ENCODE assay signal across 1 cellular context in the genomic region with DNA sequence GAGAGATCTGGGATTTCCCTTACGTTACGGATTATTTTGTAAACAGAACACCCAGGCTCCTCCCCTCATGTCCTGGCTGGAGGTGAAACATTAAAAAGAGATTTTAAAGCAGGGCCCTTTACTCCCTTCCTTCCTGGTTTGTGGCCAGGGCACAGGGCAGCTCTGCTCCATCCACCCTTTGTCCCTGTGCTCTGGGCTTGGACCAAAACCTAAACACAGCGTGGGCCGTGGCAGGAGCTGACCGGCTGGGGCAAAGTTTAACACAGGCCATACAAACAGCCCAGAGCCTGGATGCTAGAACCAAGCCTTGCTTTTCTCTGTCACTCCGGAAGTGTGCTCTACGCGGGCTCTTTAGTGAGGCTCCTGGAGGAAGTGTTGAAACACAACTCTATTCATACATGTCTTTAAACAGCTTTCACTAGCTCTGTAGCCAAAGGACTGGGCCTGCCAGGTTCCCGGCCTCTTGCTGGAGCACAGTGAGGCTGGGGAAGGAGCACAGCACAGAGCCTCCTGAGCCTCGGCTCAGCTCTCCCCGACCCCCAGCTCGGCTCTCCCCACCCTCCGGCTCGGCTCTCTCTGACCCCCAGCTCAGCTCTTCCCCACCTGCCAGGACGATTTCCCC.
TF ChIP-seq lines count a peak whose summit lies in the region.

No MANE protein-coding gene starts in this region.

TF ChIP-seq in HepG2, 621 proteins besides CTCF, POLR2A, EP300 and RAD21 (continued from another document and continues in another):
- TF ChIP-seq, protein P1, sequence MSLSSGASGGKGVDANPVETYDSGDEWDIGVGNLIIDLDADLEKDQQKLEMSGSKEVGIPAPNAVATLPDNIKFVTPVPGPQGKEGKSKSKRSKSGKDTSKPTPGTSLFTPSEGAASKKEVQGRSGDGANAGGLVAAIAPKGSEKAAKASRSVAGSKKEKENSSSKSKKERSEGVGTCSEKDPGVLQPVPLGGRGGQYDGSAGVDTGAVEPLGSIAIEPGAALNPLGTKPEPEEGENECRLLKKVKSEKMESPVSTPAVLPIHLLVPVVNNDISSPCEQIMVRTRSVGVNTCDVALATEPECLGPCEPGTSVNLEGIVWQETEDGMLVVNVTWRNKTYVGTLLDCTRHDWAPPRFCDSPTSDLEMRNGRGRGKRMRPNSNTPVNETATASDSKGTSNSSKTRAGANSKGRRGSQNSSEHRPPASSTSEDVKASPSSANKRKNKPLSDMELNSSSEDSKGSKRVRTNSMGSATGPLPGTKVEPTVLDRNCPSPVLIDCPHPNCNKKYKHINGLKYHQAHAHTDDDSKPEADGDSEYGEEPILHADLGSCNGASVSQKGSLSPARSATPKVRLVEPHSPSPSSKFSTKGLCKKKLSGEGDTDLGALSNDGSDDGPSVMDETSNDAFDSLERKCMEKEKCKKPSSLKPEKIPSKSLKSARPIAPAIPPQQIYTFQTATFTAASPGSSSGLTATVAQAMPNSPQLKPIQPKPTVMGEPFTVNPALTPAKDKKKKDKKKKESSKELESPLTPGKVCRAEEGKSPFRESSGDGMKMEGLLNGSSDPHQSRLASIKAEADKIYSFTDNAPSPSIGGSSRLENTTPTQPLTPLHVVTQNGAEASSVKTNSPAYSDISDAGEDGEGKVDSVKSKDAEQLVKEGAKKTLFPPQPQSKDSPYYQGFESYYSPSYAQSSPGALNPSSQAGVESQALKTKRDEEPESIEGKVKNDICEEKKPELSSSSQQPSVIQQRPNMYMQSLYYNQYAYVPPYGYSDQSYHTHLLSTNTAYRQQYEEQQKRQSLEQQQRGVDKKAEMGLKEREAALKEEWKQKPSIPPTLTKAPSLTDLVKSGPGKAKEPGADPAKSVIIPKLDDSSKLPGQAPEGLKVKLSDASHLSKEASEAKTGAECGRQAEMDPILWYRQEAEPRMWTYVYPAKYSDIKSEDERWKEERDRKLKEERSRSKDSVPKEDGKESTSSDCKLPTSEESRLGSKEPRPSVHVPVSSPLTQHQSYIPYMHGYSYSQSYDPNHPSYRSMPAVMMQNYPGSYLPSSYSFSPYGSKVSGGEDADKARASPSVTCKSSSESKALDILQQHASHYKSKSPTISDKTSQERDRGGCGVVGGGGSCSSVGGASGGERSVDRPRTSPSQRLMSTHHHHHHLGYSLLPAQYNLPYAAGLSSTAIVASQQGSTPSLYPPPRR (CRISPR knock-in tag; IDR thresholded peaks at IDR 0.05; ENCODE audit: borderline replicate concordance): peak; percentile 77
- TF ChIP-seq ZNF121 (CRISPR knock-in tag; IDR thresholded peaks at IDR 0.05) (peak; percentile 73), ELF1 (CRISPR knock-in tag; IDR thresholded peaks at IDR 0.05) (peak; percentile 78), KLF16 (CRISPR knock-in tag; IDR thresholded peaks at IDR 0.05) (peak in 1 of 2 experiments; percentile 51; a peak in 1 of 4 replicates), PAX8 (CRISPR knock-in tag; IDR thresholded peaks at IDR 0.05; ENCODE audit: borderline replicate concordance) (no peak), ZNF879 (CRISPR knock-in tag; IDR thresholded peaks at IDR 0.05) (no peak), ZNF556 (CRISPR knock-in tag; IDR thresholded peaks at IDR 0.05; ENCODE audit: borderline replicate concordance) (no peak), GABPB1 (CRISPR knock-in tag; IDR thresholded peaks at IDR 0.05) (peak; percentile 51; the same call in 1 of the 2 replicates), KDM2A (CRISPR knock-in tag; IDR thresholded peaks at IDR 0.05; ENCODE audit: borderline replicate concordance, low read depth) (peak; percentile 51; the same call in 1 of the 2 replicates), MYC (CRISPR knock-in tag; IDR thresholded peaks at IDR 0.05; ENCODE audit: borderline replicate concordance) (peak; percentile 78), ZNF772 (CRISPR knock-in tag; IDR thresholded peaks at IDR 0.05) (peak; percentile 60; the same call in 1 of the 2 replicates), ZNF629 (CRISPR knock-in tag; conservative IDR thresholded peaks at IDR 0.05) (peak; percentile 55), TEAD3 (CRISPR knock-in tag; optimal IDR thresholded peaks at IDR 0.05; ENCODE audit: borderline replicate concordance) (peak; percentile 44), CCDC6 (CRISPR knock-in tag; IDR thresholded peaks at IDR 0.05) (0 out of 2 replicates have a peak, but pooled peaks have one; percentile 36), PHF21A (CRISPR knock-in tag; IDR thresholded peaks at IDR 0.05) (peak; percentile 97), FOXK1 (CRISPR knock-in tag; IDR thresholded peaks at IDR 0.05; ENCODE audit: borderline replicate concordance, low read depth) (peak; percentile 72; the same call in 1 of the 2 replicates), ZNF234 (CRISPR knock-in tag; conservative IDR thresholded peaks at IDR 0.05) (no peak), TARDBP (CRISPR knock-in tag; IDR thresholded peaks at IDR 0.05) (peak; percentile 60; the same call in 1 of the 2 replicates), PHF20 (CRISPR knock-in tag; IDR thresholded peaks at IDR 0.05) (no peak), ZNF550 (CRISPR knock-in tag; IDR thresholded peaks at IDR 0.05; ENCODE audit: borderline replicate concordance) (no peak), ZFY (CRISPR knock-in tag; IDR thresholded peaks at IDR 0.05) (peak; percentile 64), SIX1 (CRISPR knock-in tag; IDR thresholded peaks at IDR 0.05; ENCODE audit: borderline replicate concordance) (no peak), ZNF543 (CRISPR knock-in tag; IDR thresholded peaks at IDR 0.05) (0 out of 2 replicates have a peak, but pooled peaks have one; percentile 27), GATA4 (IDR thresholded peaks at IDR 0.05; ENCODE audit: borderline replicate concordance, low read depth) (peak; percentile 38; the same call in 1 of the 2 replicates), ZFYVE20 (CRISPR knock-in tag; IDR thresholded peaks at IDR 0.05; ENCODE audit: borderline replicate concordance, low read depth) (no peak), ZNF224 (CRISPR knock-in tag; IDR thresholded peaks at IDR 0.05) (0 out of 2 replicates have a peak, but pooled peaks have one; percentile 16), ZSCAN9 (CRISPR knock-in tag; IDR thresholded peaks at IDR 0.05; ENCODE audit: borderline replicate concordance) (peak; percentile 43; the same call in 1 of the 2 replicates), HNF4G (IDR thresholded peaks at IDR 0.05; ENCODE audit: borderline replicate concordance, low read depth, low read length) (peak; percentile 83), HNF4G (CRISPR knock-in tag; IDR thresholded peaks at IDR 0.05; ENCODE audit: borderline replicate concordance, low read depth) (peak; percentile 83; the same call in 1 of the 2 replicates), RELA (CRISPR knock-in tag; IDR thresholded peaks at IDR 0.05) (no peak), ZMYM2 (CRISPR knock-in tag; IDR thresholded peaks at IDR 0.05) (0 out of 2 replicates have a peak, but pooled peaks have one; percentile 39)
- TF ChIP-seq, protein P2, sequence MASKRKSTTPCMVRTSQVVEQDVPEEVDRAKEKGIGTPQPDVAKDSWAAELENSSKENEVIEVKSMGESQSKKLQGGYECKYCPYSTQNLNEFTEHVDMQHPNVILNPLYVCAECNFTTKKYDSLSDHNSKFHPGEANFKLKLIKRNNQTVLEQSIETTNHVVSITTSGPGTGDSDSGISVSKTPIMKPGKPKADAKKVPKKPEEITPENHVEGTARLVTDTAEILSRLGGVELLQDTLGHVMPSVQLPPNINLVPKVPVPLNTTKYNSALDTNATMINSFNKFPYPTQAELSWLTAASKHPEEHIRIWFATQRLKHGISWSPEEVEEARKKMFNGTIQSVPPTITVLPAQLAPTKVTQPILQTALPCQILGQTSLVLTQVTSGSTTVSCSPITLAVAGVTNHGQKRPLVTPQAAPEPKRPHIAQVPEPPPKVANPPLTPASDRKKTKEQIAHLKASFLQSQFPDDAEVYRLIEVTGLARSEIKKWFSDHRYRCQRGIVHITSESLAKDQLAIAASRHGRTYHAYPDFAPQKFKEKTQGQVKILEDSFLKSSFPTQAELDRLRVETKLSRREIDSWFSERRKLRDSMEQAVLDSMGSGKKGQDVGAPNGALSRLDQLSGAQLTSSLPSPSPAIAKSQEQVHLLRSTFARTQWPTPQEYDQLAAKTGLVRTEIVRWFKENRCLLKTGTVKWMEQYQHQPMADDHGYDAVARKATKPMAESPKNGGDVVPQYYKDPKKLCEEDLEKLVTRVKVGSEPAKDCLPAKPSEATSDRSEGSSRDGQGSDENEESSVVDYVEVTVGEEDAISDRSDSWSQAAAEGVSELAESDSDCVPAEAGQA (IDR thresholded peaks at IDR 0.05; ENCODE audit: low read depth): 0 out of 2 replicates have a peak, but pooled peaks have one; percentile 39
- TF ChIP-seq, protein P2 (CRISPR knock-in tag; IDR thresholded peaks at IDR 0.05; ENCODE audit: borderline replicate concordance): no peak
- TF ChIP-seq, protein P3, sequence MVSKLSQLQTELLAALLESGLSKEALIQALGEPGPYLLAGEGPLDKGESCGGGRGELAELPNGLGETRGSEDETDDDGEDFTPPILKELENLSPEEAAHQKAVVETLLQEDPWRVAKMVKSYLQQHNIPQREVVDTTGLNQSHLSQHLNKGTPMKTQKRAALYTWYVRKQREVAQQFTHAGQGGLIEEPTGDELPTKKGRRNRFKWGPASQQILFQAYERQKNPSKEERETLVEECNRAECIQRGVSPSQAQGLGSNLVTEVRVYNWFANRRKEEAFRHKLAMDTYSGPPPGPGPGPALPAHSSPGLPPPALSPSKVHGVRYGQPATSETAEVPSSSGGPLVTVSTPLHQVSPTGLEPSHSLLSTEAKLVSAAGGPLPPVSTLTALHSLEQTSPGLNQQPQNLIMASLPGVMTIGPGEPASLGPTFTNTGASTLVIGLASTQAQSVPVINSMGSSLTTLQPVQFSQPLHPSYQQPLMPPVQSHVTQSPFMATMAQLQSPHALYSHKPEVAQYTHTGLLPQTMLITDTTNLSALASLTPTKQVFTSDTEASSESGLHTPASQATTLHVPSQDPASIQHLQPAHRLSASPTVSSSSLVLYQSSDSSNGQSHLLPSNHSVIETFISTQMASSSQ (IDR thresholded peaks at IDR 0.05; ENCODE audit: low read depth): peak; percentile 33; the same call in 1 of the 2 replicates
- TF ChIP-seq, protein P3 (CRISPR knock-in tag; IDR thresholded peaks at IDR 0.05; ENCODE audit: borderline replicate concordance): peak; percentile 82; the same call in 1 of the 2 replicates
- TF ChIP-seq, protein P4, sequence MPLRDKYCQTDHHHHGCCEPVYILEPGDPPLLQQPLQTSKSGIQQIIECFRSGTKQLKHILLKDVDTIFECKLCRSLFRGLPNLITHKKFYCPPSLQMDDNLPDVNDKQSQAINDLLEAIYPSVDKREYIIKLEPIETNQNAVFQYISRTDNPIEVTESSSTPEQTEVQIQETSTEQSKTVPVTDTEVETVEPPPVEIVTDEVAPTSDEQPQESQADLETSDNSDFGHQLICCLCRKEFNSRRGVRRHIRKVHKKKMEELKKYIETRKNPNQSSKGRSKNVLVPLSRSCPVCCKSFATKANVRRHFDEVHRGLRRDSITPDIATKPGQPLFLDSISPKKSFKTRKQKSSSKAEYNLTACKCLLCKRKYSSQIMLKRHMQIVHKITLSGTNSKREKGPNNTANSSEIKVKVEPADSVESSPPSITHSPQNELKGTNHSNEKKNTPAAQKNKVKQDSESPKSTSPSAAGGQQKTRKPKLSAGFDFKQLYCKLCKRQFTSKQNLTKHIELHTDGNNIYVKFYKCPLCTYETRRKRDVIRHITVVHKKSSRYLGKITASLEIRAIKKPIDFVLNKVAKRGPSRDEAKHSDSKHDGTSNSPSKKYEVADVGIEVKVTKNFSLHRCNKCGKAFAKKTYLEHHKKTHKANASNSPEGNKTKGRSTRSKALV (CRISPR knock-in tag; IDR thresholded peaks at IDR 0.05): 0 out of 2 replicates have a peak, but pooled peaks have one; percentile 58
- TF ChIP-seq, protein P5, sequence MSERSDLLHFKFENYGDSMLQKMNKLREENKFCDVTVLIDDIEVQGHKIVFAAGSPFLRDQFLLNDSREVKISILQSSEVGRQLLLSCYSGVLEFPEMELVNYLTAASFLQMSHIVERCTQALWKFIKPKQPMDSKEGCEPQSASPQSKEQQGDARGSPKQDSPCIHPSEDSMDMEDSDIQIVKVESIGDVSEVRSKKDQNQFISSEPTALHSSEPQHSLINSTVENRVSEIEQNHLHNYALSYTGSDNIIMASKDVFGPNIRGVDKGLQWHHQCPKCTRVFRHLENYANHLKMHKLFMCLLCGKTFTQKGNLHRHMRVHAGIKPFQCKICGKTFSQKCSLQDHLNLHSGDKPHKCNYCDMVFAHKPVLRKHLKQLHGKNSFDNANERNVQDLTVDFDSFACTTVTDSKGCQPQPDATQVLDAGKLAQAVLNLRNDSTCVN (CRISPR knock-in tag; IDR thresholded peaks at IDR 0.05; ENCODE audit: borderline replicate concordance): peak; percentile 52; the same call in 1 of the 2 replicates
- TF ChIP-seq, protein P6, sequence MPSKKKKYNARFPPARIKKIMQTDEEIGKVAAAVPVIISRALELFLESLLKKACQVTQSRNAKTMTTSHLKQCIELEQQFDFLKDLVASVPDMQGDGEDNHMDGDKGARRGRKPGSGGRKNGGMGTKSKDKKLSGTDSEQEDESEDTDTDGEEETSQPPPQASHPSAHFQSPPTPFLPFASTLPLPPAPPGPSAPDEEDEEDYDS (CRISPR knock-in tag; IDR thresholded peaks at IDR 0.05): peak; percentile 75
